In the genomic region with DNA sequence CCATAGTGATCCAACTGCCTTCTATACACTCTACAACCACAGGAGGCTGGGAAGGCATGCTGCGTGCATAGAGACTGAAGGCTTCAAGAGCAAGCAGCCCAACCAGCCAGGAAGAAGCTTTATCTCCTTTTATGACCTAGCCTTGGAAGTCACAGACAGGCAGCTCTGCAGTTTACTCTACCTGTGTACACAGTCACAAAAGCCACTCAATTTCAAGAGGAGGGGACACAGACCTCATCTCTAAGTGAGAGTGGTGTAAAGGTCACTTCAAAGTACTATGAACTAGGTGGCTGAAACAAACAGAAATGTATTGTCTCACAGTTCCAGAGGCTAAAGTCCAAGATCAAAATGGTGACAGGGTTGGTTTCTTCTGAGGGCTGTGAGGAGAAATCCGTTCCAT, we compare ENCODE assay signal across 25 cellular contexts.
DNase-seq lines count a peak whose midpoint lies in the region; TF ChIP-seq lines count a peak whose summit lies in the region.
"Had no signal": no experiment of that assay in that cellular context is flagged by ENCODE, and none has a peak within 500 bp of the region (broad histone marks: within the 10 kb centered on the region; RNA-seq: fewer than 3 reads in every experiment).

No MANE protein-coding gene starts in this region.

- no peak overlapping the region for H2AFZ ChIP-seq in hepatocyte

- H3K4me2 ChIP-seq in hepatocyte, result peak overlapping the region; percentile 70

- H3K4me1 ChIP-seq in hepatocyte (ENCODE audit: insufficient read depth), result peaks cover 26% of the 10 kb centered on the region
- H3K4me1 ChIP-seq in mucosa of rectum (ENCODE audit: control insufficient read depth in 2 of 2, insufficient read depth in 2 of 2, low read length in 2 of 2), result peaks cover 14 to 19% of the 10 kb centered on the region in 2 donors
- H3K4me1 ChIP-seq: esophagus muscularis mucosa, psoas muscle, tibial artery had no signal

- H3K79me2 ChIP-seq in hepatocyte, result no peaks in the 10 kb centered on the region

- H3K9ac ChIP-seq in mucosa of rectum (ENCODE audit: low read depth in 1 of 2, low read length in 2 of 2), result no peak overlapping the region

- H3K9me3 ChIP-seq in hepatocyte (ENCODE audit: low read depth) (no peaks in the 10 kb centered on the region), mucosa of rectum (ENCODE audit: control insufficient read depth in 2 of 2, low read length in 2 of 2) (no peaks in the 10 kb centered on the region)
- H3K9me3 ChIP-seq: lower lobe of right lung, psoas muscle, tibial artery had no signal

- H3K4me3 ChIP-seq in hepatocyte (no peak overlapping the region), mucosa of rectum (ENCODE audit: low read length in 2 of 2) (peak overlapping the region; percentile 9 to 68)
- H3K4me3 ChIP-seq: dorsolateral prefrontal cortex, esophagus muscularis mucosa, lower lobe of right lung, psoas muscle, tibial artery had no signal

- TF ChIP-seq CTCF in hepatocyte (IDR thresholded peaks at IDR 0.05; ENCODE audit: poor library complexity), result no peak

- peak overlapping the region; percentile 96 for H3K27ac ChIP-seq in hepatocyte
- H3K27ac ChIP-seq in mucosa of rectum (ENCODE audit: low read depth in 2 of 2, low read length in 2 of 2), result peak overlapping the region in 1 of 2 donors; percentile 74
- H3K27ac ChIP-seq: brain microvascular endothelial cell, esophagus muscularis mucosa, lower lobe of right lung, psoas muscle, tibial artery had no signal

- H3K27me3 ChIP-seq in hepatocyte, result no peaks in the 10 kb centered on the region
- peaks cover 0 to 5% of the 10 kb centered on the region in 2 donors for H3K27me3 ChIP-seq in mucosa of rectum (ENCODE audit: control insufficient read depth in 2 of 2, insufficient read depth in 2 of 2, low read length in 2 of 2)
- H3K27me3 ChIP-seq: brain microvascular endothelial cell had no signal

- H3K36me3 ChIP-seq in hepatocyte (replicated peaks; ENCODE audit: insufficient read depth, low read depth) (no peaks in the 10 kb centered on the region), mucosa of rectum (ENCODE audit: control insufficient read depth in 2 of 2, insufficient read depth in 2 of 2, low read length in 2 of 2) (no peaks in the 10 kb centered on the region)
- H3K36me3 ChIP-seq: brain microvascular endothelial cell, esophagus muscularis mucosa, lower lobe of right lung, tibial artery had no signal

- H3K9me2 ChIP-seq in hepatocyte (replicated peaks; ENCODE audit: insufficient read depth), result no peaks in the 10 kb centered on the region

- WGBS in hepatocyte (ENCODE audit: low lambda C conversion rate, missing lambda C conversion rate), result 39% methylated on average over 2 of the region's 2 CpGs

- peak; percentile 96 for DNase-seq in DMS53 treated with DMSO at 0.1 percent for 48 hours (lab: John Stamatoyannopoulos, UW; ENCODE audit: unreplicated experiment)
- peak; percentile 42 to 60 for DNase-seq in NCI-H187 (lab: John Stamatoyannopoulos, UW)
- DNase-seq in hepatocyte (ENCODE audit: low spot score), result peak; percentile 76
- no peak for DNase-seq in GM19240 (ENCODE audit: insufficient read length, low spot score)
- no peak for DNase-seq in NCI-H69 (lab: John Stamatoyannopoulos, UW)
- DNase-seq in NCI-H1048 (lab: John Stamatoyannopoulos, UW), result no peak
- DNase-seq: activated CD4-positive, alpha-beta T cell treated with anti-CD3 and anti-CD28 coated beads, Interleukin-2, amount 10 ng/mL, durations not matched to agents 24 days and 14 days; activated CD8-positive, alpha-beta memory T cell treated with anti-CD3 and anti-CD28 coated beads for 24 hours; activated T-cell treated with anti-CD3 and anti-CD28 coated beads for 4 hours; amygdala; brain microvascular endothelial cell; CD8-positive, alpha-beta memory T cell; cerebellar nuclear complex; dorsolateral prefrontal cortex; foreskin fibroblast; KG1; lower lobe of right lung; NCI-H1417 treated with DMSO at 0.1 percent for 48 hours; occipital lobe; psoas muscle; stimulated activated CD4-positive, alpha-beta T cell treated with anti-CD3 and anti-CD28 coated beads, Interleukin-4, amount 100 ng/mL, for 24 hours; T1000; tibial artery had no signal

- H4K20me1 ChIP-seq in hepatocyte (ENCODE audit: insufficient read depth, poor library complexity, severe bottlenecking), result no peaks in the 10 kb centered on the region

Comparison
In these comparisons a context has a peak if more than half of its experiments do, and no peak if none do; other contexts are left out.
1. DNase-seq: peak in DMS53 treated with DMSO at 0.1 percent for 48 hours (single experiment), NCI-H187 (2 of 2) and hepatocyte (single experiment); none in GM19240 (single experiment), NCI-H69 (single experiment) and NCI-H1048 (single experiment).